ENCODE assay signal across 8 cellular contexts in genomic region chr22:41092023-41092817, GRCh38. TPM values are rescaled to one million over a fixed set of nuclear protein-coding genes. Genes with fewer than 3 reads are reported as not detected.
DNase-seq lines count a peak whose midpoint lies in the region; ATAC-seq, FAIRE-seq and TF ChIP-seq lines count a peak whose summit lies in the region.

EP300 (plus strand) TSS chr22:41092592; CDS start chr22:41093005, 413 bp downstream.

- no peaks in the 10 kb centered on the region for H3K27me3 Mint-ChIP-seq in natural killer cell (ENCODE audit: low read depth in 2 of 2)

- peak within 1 kb of the TSS; percentile 99 for H3K4me3 Mint-ChIP-seq in natural killer cell

- TF ChIP-seq CTCF in fibroblast of lung (conservative IDR thresholded peaks at IDR 0.05 in 1 of 2, IDR thresholded peaks at IDR 0.05 in 1 of 2; ENCODE audit: low read depth in 1 of 2, low read length in 2 of 2), result peak; percentile 8 to 14
- peak; percentile 10 for TF ChIP-seq CTCF in natural killer cell (IDR thresholded peaks at IDR 0.05)

- H3K9me3 ChIP-seq in fibroblast of lung (ENCODE audit: control insufficient read depth, insufficient read depth, low read depth, low read length), result no peaks in the 10 kb centered on the region

- H3K9me3 Mint-ChIP-seq in natural killer cell, result no peaks in the 10 kb centered on the region

- intact Hi-C loops in natural killer cell (cut with micrococcal nuclease), result loop anchor here (5.0 to 10.0 kb wide), 4 partner anchors 70 to 455 kb away; partner anchors contain the start of genes MRTFA, ST13 and XPNPEP3

- H3K9ac ChIP-seq in fibroblast of lung (ENCODE audit: insufficient read depth, low read length), result peak within 1 kb of the TSS; percentile 99

- H3K27me3 ChIP-seq in fibroblast of lung (ENCODE audit: control insufficient read depth, insufficient read depth, low read length), result no peaks in the 10 kb centered on the region

- peaks cover 45 to 46% of the 10 kb centered on the region in 2 donors for H3K4me1 Mint-ChIP-seq in natural killer cell

- H3K36me3 Mint-ChIP-seq in natural killer cell, result peaks cover 7% of the 10 kb centered on the region

- H3K4me1 ChIP-seq in fibroblast of lung (ENCODE audit: control insufficient read depth, extremely low read depth, insufficient read depth, low read length), result peaks cover 4% of the 10 kb centered on the region

- DNase-seq in CMK (ENCODE audit: low read depth) (peak; percentile 59), RCC 7860 (ENCODE audit: low spot score) (peak; percentile 53), fibroblast of lung (ENCODE audit: low read depth in 2 of 2) (peak; percentile 74), natural killer cell (peak; percentile 81)
- peak; percentile 74 to 79 for DNase-seq in activated T-helper 1 cell treated with anti-CD3 and anti-CD28 coated beads, Interleukin-2, amount 50 U/mL, for 16 hours (ENCODE audit: low read depth in 1 of 2, low spot score in 1 of 2)
- peak; percentile 87 for DNase-seq in stimulated activated naive CD4-positive, alpha-beta T cell treated with Interleukin-2 at 50 U/mL for 16 hours (lab: John Stamatoyannopoulos, UW)

- peak within 1 kb of the TSS; percentile 73 to 99 (median 87) for H3K4me3 ChIP-seq in fibroblast of lung (replicated peaks in 1 of 4; ENCODE audit: control extremely low read depth in 1 of 4, insufficient read depth in 1 of 4, low read depth in 3 of 4, low read length in 4 of 4)

- no peak for FAIRE-seq in RCC 7860 (lab: Jason Lieb, UNC)

- ATAC-seq in GM19328 (IDR thresholded peaks at IDR 0.05; ENCODE audit: unreplicated experiment), result peak; percentile 35
- ATAC-seq in HG03521 (IDR thresholded peaks at IDR 0.05; ENCODE audit: unreplicated experiment), result peak; percentile 37
- ATAC-seq in natural killer cell, result peak; percentile 55 to 64 (median 59)

- peaks cover 49% of the 10 kb centered on the region for H3K79me2 ChIP-seq in fibroblast of lung (ENCODE audit: control insufficient read depth, insufficient read depth, low read length)

- H3K27ac Mint-ChIP-seq in natural killer cell, result peak within 1 kb of the TSS; percentile 94

- H3K36me3 ChIP-seq in fibroblast of lung (ENCODE audit: control insufficient read depth, insufficient read depth, low read length), result no peaks in the 10 kb centered on the region

- H2AFZ ChIP-seq in fibroblast of lung (ENCODE audit: low read length), result peak within 1 kb of the TSS; percentile 65

- peaks cover 8% of the 10 kb centered on the region for H4K20me1 ChIP-seq in fibroblast of lung (ENCODE audit: control insufficient read depth, extremely low read depth, insufficient read depth, low read length)

- peak within 1 kb of the TSS; percentile 98 for H3K27ac ChIP-seq in fibroblast of lung (ENCODE audit: insufficient read depth, low read length)

- peak within 1 kb of the TSS; percentile 91 for H3K4me2 ChIP-seq in fibroblast of lung (ENCODE audit: extremely low read depth, insufficient read depth, low read length)

RNA-seq across cellular contexts. Expression of gene EP300, which starts in this region (rescaled TPM):
- total RNA-seq in fibroblast of lung, result 32.9 and 41.0 TPM in 2 replicates
- 9.1 and 10.1 TPM in 2 replicates for polyA plus RNA-seq in fibroblast of lung
- polyA plus RNA-seq in fibroblast of lung (2012), result 19.4 and 22.7 TPM in 2 replicates
- polyA minus RNA-seq in fibroblast of lung (ENCODE audit: low replicate concordance), result 130 and 195 TPM in 2 replicates
- total RNA-seq in natural killer cell, result 100 to 1,000 TPM; 180 to 193 (median 188) TPM

Comparison
In these comparisons a context has a peak if more than half of its experiments do, and no peak if none do; other contexts are left out.
1. Peak in every context shown above with its lines: DNase-seq, ATAC-seq, H3K4me3 ChIP-seq and H3K27ac ChIP-seq.